ENCODE assay signal across 17 cellular contexts in the genomic region with DNA sequence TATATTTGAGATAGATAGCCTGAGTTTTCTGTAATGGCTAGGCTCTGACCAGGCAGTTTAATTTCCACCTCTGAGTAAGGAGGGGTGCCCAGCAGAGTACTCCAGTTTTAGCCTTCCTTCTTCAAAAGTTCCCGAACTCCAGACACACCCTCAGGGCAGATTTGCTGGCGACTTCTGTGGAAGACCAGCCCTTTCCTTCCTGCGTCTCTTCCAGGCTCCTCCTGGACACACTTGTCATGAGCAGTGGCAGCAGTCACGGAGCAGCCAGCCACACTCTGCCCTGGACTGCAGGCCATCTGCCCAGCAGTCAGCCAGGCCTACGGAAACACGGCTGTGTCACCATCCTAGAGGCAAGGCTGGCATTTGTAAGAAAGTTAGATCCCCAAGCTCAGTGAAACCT. TPM values are rescaled to one million over a fixed set of nuclear protein-coding genes. Genes with fewer than 3 reads are reported as not detected.
A peak's percentile ranks its signal among the peaks of the same experiment; 100 is the strongest.
DNase-seq lines count a peak whose midpoint lies in the region; ATAC-seq, FAIRE-seq and TF ChIP-seq lines count a peak whose summit lies in the region.
"Had no signal": no experiment of that assay in that cellular context is flagged by ENCODE, and none has a peak within 500 bp of the region (broad histone marks: within the 10 kb centered on the region; RNA-seq: fewer than 3 reads in every experiment).

No MANE protein-coding gene starts in this region.

- H3K9me2 ChIP-seq in PC-3 (replicated peaks; ENCODE audit: low read length) = no peaks in the 10 kb centered on the region
- H3K9me2 ChIP-seq: SK-N-SH had no signal

- H3K27ac Mint-ChIP-seq in dendritic cell treated with granulocyte-macrophage colony-stimulating factor and Interleukin-4, amounts not matched to agents 40 ng/mL and 50 ng/mL, for 4 days = peak overlapping the region; percentile 5

- H3K79me2 ChIP-seq in PC-3 (ENCODE audit: low read length) = no peaks in the 10 kb centered on the region

- no peak overlapping the region for H3K4me3 Mint-ChIP-seq in dendritic cell treated with granulocyte-macrophage colony-stimulating factor and Interleukin-4, amounts not matched to agents 40 ng/mL and 50 ng/mL, for 4 days

- H4K20me1 ChIP-seq in PC-3 (ENCODE audit: low read length) = no peaks in the 10 kb centered on the region

- no TSS peak for BruUV-seq in PC-3 (replicated peaks; lab: Mats Ljungman, UMichigan)

- H3K36me3 ChIP-seq in heart left ventricle = no peaks in the 10 kb centered on the region
- no peaks in the 10 kb centered on the region for H3K36me3 ChIP-seq in left lung
- H3K36me3 ChIP-seq in upper lobe of left lung = no peaks in the 10 kb centered on the region
- no peaks in the 10 kb centered on the region for H3K36me3 ChIP-seq in PC-3 (ENCODE audit: low read depth, low read length)
- H3K36me3 ChIP-seq: BLaER1 treated with 17β-estradiol and CSF1 and Interleukin-3, amounts not matched to agents 10 nM and 100 nM had no signal

- intact Hi-C loops in heart left ventricle (cut with DNase I) = no loop called here
- intact Hi-C loops in Right ventricle myocardium inferior (cut with DNase I) = no loop called here
- intact Hi-C loops in dendritic cell treated with granulocyte-macrophage colony-stimulating factor and Interleukin-4, amounts not matched to agents 40 ng/mL and 50 ng/mL, for 4 days (cut with micrococcal nuclease) = no loop called here
- intact Hi-C loops in left lung (cut with DNase I) = no loop called here
- intact Hi-C loops in PC-3 (cut with micrococcal nuclease) = no loop called here

- peak in 1 of 4 donors; percentile 39 for TF ChIP-seq EP300 in upper lobe of left lung (IDR thresholded peaks at IDR 0.05)

- H2AFZ ChIP-seq in PC-3 (ENCODE audit: low read length) = no peak overlapping the region
- H2AFZ ChIP-seq: PC-9 had no signal

- peaks cover 0 to 13% (median 3%) of the 10 kb centered on the region in 12 donors for H3K4me1 ChIP-seq in heart left ventricle
- H3K4me1 ChIP-seq in left lung = peaks cover 0 to 8% of the 10 kb centered on the region in 2 donors
- H3K4me1 ChIP-seq in upper lobe of left lung = peaks cover 0 to 14% (median 2%) of the 10 kb centered on the region in 4 donors
- peaks cover 4% of the 10 kb centered on the region; the same call in 1 of the 2 replicates for H3K4me1 ChIP-seq in PC-3 (ENCODE audit: insufficient read depth, low read length)

- 63 to 78% (median 67%) methylated on average over 6 of the region's 6 CpGs for WGBS in heart left ventricle, 4 donors
- 45 to 74% methylated on average over 6 of the region's 6 CpGs for whole genome bisulfite sequencing in upper lobe of left lung, 2 donors

- H3K27ac ChIP-seq in heart left ventricle (peak overlapping the region in 4 of 12 donors; percentile 3 to 31 (median 16)), left lung (no peak overlapping the region), upper lobe of left lung (peak overlapping the region in 2 of 4 donors; percentile 52 to 65), PC-3 (ENCODE audit: low read length) (no peak overlapping the region)
- H3K27ac ChIP-seq: 22Rv1; BLaER1 treated with 17β-estradiol and CSF1 and Interleukin-3, amounts not matched to agents 10 nM and 100 nM; PC-9 had no signal

- TF ChIP-seq CTCF in heart left ventricle (IDR thresholded peaks at IDR 0.05) = no peak
- TF ChIP-seq CTCF in left lung (IDR thresholded peaks at IDR 0.05) = no peak
- TF ChIP-seq CTCF in upper lobe of left lung (IDR thresholded peaks at IDR 0.05) = no peak
- TF ChIP-seq CTCF in PC-3 (conservative IDR thresholded peaks at IDR 0.05; ENCODE audit: low read depth, low read length) = no peak

- H3K9ac ChIP-seq in PC-3 (ENCODE audit: low read length) = no peak overlapping the region
- H3K9ac ChIP-seq: BLaER1 treated with 17β-estradiol and CSF1 and Interleukin-3, amounts not matched to agents 10 nM and 100 nM; SK-N-SH had no signal

- no peaks in the 10 kb centered on the region for H3K9me3 Mint-ChIP-seq in dendritic cell treated with granulocyte-macrophage colony-stimulating factor and Interleukin-4, amounts not matched to agents 40 ng/mL and 50 ng/mL, for 4 days

- no peak overlapping the region for H3K4me2 ChIP-seq in PC-3 (ENCODE audit: low read length)
- H3K4me2 ChIP-seq: BLaER1 treated with 17β-estradiol and CSF1 and Interleukin-3, amounts not matched to agents 10 nM and 100 nM; PC-9; SK-N-SH had no signal

- DNase-seq in heart left ventricle (peak in 3 of 5 donors; percentile 39 to 72 (median 58)), Right ventricle myocardium inferior (ENCODE audit: missing footprints) (no peak), left lung (no peak), upper lobe of left lung (peak; percentile 30 to 52), frontal cortex (ENCODE audit: low spot score in 2 of 2) (no peak), hypothalamus (lab: John Stamatoyannopoulos, UW) (no peak), PC-3 (no peak)
- DNase-seq: KBM-7, NCI-H1092, NCI-H1694 treated with DMSO at 0.1 percent for 48 hours, NCI-H446, NCI-H748 treated with DMSO at 0.1 percent for 48 hours, PC-9, SK-N-SH had no signal

- ATAC-seq in heart left ventricle = peak; percentile 28 to 80 (median 74)
- ATAC-seq in Right ventricle myocardium inferior = no peak
- peak; percentile 26 for ATAC-seq in left lung
- ATAC-seq in upper lobe of left lung (ENCODE audit: low FRiP score in 2 of 2) = peak in 1 of 2 donors; percentile 67
- no peak for ATAC-seq in PC-3

- POLR2A ChIA-PET in PC-3 (lab: Charles Lee; ENCODE audit: unreplicated experiment) = no interaction called here

- CTCF ChIA-PET in PC-3 (lab: Charles Lee) = no interaction called here

- no peak overlapping the region for H3K4me3 ChIP-seq in heart left ventricle
- H3K4me3 ChIP-seq in left lung = no peak overlapping the region
- no peak overlapping the region for H3K4me3 ChIP-seq in upper lobe of left lung
- no peak overlapping the region for H3K4me3 ChIP-seq in PC-3 (ENCODE audit: low read length)
- H3K4me3 ChIP-seq: BLaER1 treated with 17β-estradiol and CSF1 and Interleukin-3, amounts not matched to agents 10 nM and 100 nM; PC-9 had no signal

- no peak for FAIRE-seq in frontal cortex (lab: Jason Lieb, UNC)

- H3K36me3 Mint-ChIP-seq in dendritic cell treated with granulocyte-macrophage colony-stimulating factor and Interleukin-4, amounts not matched to agents 40 ng/mL and 50 ng/mL, for 4 days (ENCODE audit: low read depth) = no peaks in the 10 kb centered on the region

- no peaks in the 10 kb centered on the region for H3F3A ChIP-seq in PC-3 (ENCODE audit: low read length, unreplicated experiment)

- TF ChIP-seq POLR2A in heart left ventricle (IDR thresholded peaks at IDR 0.05) (no peak), upper lobe of left lung (IDR thresholded peaks at IDR 0.05) (peak in 1 of 4 donors; percentile 47)

- peaks cover 52% of the 10 kb centered on the region for H3K27me3 Mint-ChIP-seq in dendritic cell treated with granulocyte-macrophage colony-stimulating factor and Interleukin-4, amounts not matched to agents 40 ng/mL and 50 ng/mL, for 4 days

- H3K27me3 ChIP-seq in heart left ventricle = peaks cover 0 to 4% (median 0%) of the 10 kb centered on the region in 9 donors
- peaks cover 6 to 23% of the 10 kb centered on the region in 2 donors for H3K27me3 ChIP-seq in left lung
- no peaks in the 10 kb centered on the region for H3K27me3 ChIP-seq in upper lobe of left lung
- peaks cover 31% of the 10 kb centered on the region for H3K27me3 ChIP-seq in PC-3 (ENCODE audit: low read length)

- peaks cover 18% of the 10 kb centered on the region for H3K4me1 Mint-ChIP-seq in dendritic cell treated with granulocyte-macrophage colony-stimulating factor and Interleukin-4, amounts not matched to agents 40 ng/mL and 50 ng/mL, for 4 days (ENCODE audit: low read depth)

- no peaks in the 10 kb centered on the region for H3K9me3 ChIP-seq in heart left ventricle
- no peaks in the 10 kb centered on the region for H3K9me3 ChIP-seq in left lung
- H3K9me3 ChIP-seq in upper lobe of left lung = no peaks in the 10 kb centered on the region
- no peaks in the 10 kb centered on the region for H3K9me3 ChIP-seq in PC-3 (ENCODE audit: low read length)
- H3K9me3 ChIP-seq: SK-N-SH had no signal

RNA-seq across cellular contexts. Expression of gene FLT1, which starts 6.6 kb away (rescaled TPM):
- total RNA-seq in heart left ventricle (10 to 100 TPM; 25.7 to 73.2 (median 43.9) TPM), Right ventricle myocardium inferior (41.0 TPM), left lung (10 to 100 TPM; 25.2 to 30.3 TPM), upper lobe of left lung (10 to 100 TPM; 20.9 to 47.9 (median 25.5) TPM), frontal cortex (9.8 TPM), PC-3 (2014; rRNA removed) (1.2 and 2.2 TPM in 2 replicates)
- 10 to 100 TPM; 13.1 to 28.0 TPM for polyA plus RNA-seq in heart left ventricle
- total RNA-seq: PC-9 had no signal

Comparison
In these comparisons a context has a peak if more than half of its experiments do, and no peak if none do; other contexts are left out.
1. ATAC-seq: peak in heart left ventricle (4 of 4) and left lung (single experiment); none in Right ventricle myocardium inferior (single experiment) and PC-3 (single experiment).
2. DNase-seq: peak in heart left ventricle (3 of 5) and upper lobe of left lung (2 of 2); none in Right ventricle myocardium inferior (single experiment), left lung (0 of 2), frontal cortex (0 of 2), hypothalamus (0 of 51) and PC-3 (single experiment).